Comparison of ENCODE assay signal across 9 cellular contexts in genomic region chr9:137026828-137027227, GRCh38. TPM values are rescaled to one million over a fixed set of nuclear protein-coding genes. Genes with fewer than 3 reads are reported as not detected.
DNase-seq lines count a peak whose midpoint lies in the region; ATAC-seq, FAIRE-seq and TF ChIP-seq lines count a peak whose summit lies in the region.
"Had no signal": no experiment of that assay in that cellular context is flagged by ENCODE, and none has a peak within 500 bp of the region (broad histone marks: within the 10 kb centered on the region; RNA-seq: fewer than 3 reads in every experiment).

No MANE protein-coding gene starts in this region.

- CTCF ChIA-PET in BJ (lab: Yijun Ruan, JAX) = interaction anchor here (0.7 to 10.7 kb wide), 10 partner anchors 9 to 238 kb away, joined by 3 to 50 read pairs (median 3); partner anchors contain the start of genes AJM1, CLIC3 and SAPCD2

- no peak overlapping the region for H3K9ac ChIP-seq in neural progenitor cell

- H3K4me3 ChIP-seq in BJ (ENCODE audit: low read depth, low read length) (peak overlapping the region; percentile 64), HFF-Myc (replicated peaks; ENCODE audit: low read depth, low read length) (peak overlapping the region; percentile 57), neural progenitor cell (no peak overlapping the region), small intestine (ENCODE audit: low read depth in 1 of 2, low read length in 2 of 2) (no peak overlapping the region)

- POLR2A ChIA-PET in BJ (lab: Charles Lee) = no interaction called here

- no peak for FAIRE-seq in small intestine (lab: Jason Lieb, UNC)

- WGBS in small intestine, 3 donors = 57 to 83% (median 78%) methylated on average over 4 of the region's 4 CpGs

- TF ChIP-seq CTCF in BJ (IDR thresholded peaks at IDR 0.05; ENCODE audit: insufficient read depth, low read depth, low read length) = no peak
- no peak for TF ChIP-seq CTCF in HFF-Myc (IDR thresholded peaks at IDR 0.05; ENCODE audit: low read depth, low read length, missing control alignments)
- TF ChIP-seq CTCF in chondrocyte (IDR thresholded peaks at IDR 0.05) = no peak
- no peak for TF ChIP-seq CTCF in neural progenitor cell (IDR thresholded peaks at IDR 0.05)

- peaks cover 30% of the 10 kb centered on the region for H3F3A ChIP-seq in neural progenitor cell (ENCODE audit: low read depth)

- peak overlapping the region; percentile 74 for H3K4me3 Mint-ChIP-seq in chondrocyte (ENCODE audit: unreplicated experiment)
- H3K4me3 Mint-ChIP-seq in neural progenitor cell = peak overlapping the region; percentile 91

- H3K27ac ChIP-seq in neural progenitor cell = no peak overlapping the region
- no peak overlapping the region for H3K27ac ChIP-seq in small intestine (ENCODE audit: low read depth in 1 of 2, low read length in 1 of 2)

- peak overlapping the region; percentile 99 for H3K4me2 ChIP-seq in neural progenitor cell

- ATAC-seq in HG02798 (IDR thresholded peaks at IDR 0.05; ENCODE audit: poor library complexity, unreplicated experiment) (no peak), HG02973 (IDR thresholded peaks at IDR 0.05; ENCODE audit: unreplicated experiment) (no peak)

- H3K27me3 Mint-ChIP-seq in chondrocyte (ENCODE audit: low read depth) (no peaks in the 10 kb centered on the region), neural progenitor cell (ENCODE audit: insufficient read depth, low read depth) (peaks cover 3% of the 10 kb centered on the region)

- no peak overlapping the region for H2AFZ ChIP-seq in neural progenitor cell (replicated peaks)

- H3K9me3 ChIP-seq in neural progenitor cell (ENCODE audit: low read depth) = no peaks in the 10 kb centered on the region
- no peaks in the 10 kb centered on the region for H3K9me3 ChIP-seq in small intestine (ENCODE audit: control insufficient read depth, low read depth)
- H3K9me3 ChIP-seq: Peyer's patch had no signal

- no peaks in the 10 kb centered on the region for H3K9me3 Mint-ChIP-seq in chondrocyte (ENCODE audit: low read depth)
- no peaks in the 10 kb centered on the region for H3K9me3 Mint-ChIP-seq in neural progenitor cell

- H3K36me3 Mint-ChIP-seq in chondrocyte (ENCODE audit: low read depth) = no peaks in the 10 kb centered on the region
- H3K36me3 Mint-ChIP-seq in neural progenitor cell = no peaks in the 10 kb centered on the region

- H3K79me2 ChIP-seq in neural progenitor cell (ENCODE audit: low read depth) = no peaks in the 10 kb centered on the region

- H3K27me3 ChIP-seq in BJ (ENCODE audit: control insufficient read depth, insufficient read depth, low read length) (no peaks in the 10 kb centered on the region), neural progenitor cell (peaks cover 24% of the 10 kb centered on the region), small intestine (ENCODE audit: control insufficient read depth in 2 of 2, insufficient read depth in 2 of 2, low read length in 2 of 2) (no peaks in the 10 kb centered on the region)
- H3K27me3 ChIP-seq: Peyer's patch had no signal

- H3K36me3 ChIP-seq in BJ (ENCODE audit: control insufficient read depth, insufficient read depth, low read length) = no peaks in the 10 kb centered on the region; the same call in 1 of the 2 replicates
- H3K36me3 ChIP-seq in neural progenitor cell = no peaks in the 10 kb centered on the region
- no peaks in the 10 kb centered on the region for H3K36me3 ChIP-seq in small intestine (ENCODE audit: control insufficient read depth in 2 of 2, insufficient read depth in 2 of 2, low read length in 2 of 2)
- H3K36me3 ChIP-seq: Peyer's patch had no signal

- H3K4me1 Mint-ChIP-seq in chondrocyte (ENCODE audit: low read depth) = peaks cover 7% of the 10 kb centered on the region
- peaks cover 12% of the 10 kb centered on the region for H3K4me1 Mint-ChIP-seq in neural progenitor cell

- DNase-seq in BJ (ENCODE audit: low read depth) (no peak), HFF-Myc (ENCODE audit: extremely low read depth, low read depth) (no peak), chondrocyte (ENCODE audit: low spot score) (no peak), neural progenitor cell (ENCODE audit: low spot score) (no peak), small intestine (no peak), T1000 (lab: John Stamatoyannopoulos, UW) (no peak)
- DNase-seq: Peyer's patch had no signal

- peaks cover 13% of the 10 kb centered on the region for H4K20me1 ChIP-seq in neural progenitor cell (ENCODE audit: low read depth)

- H3K27ac Mint-ChIP-seq in chondrocyte (ENCODE audit: unreplicated experiment) (no peak overlapping the region), neural progenitor cell (no peak overlapping the region)

- H3K4me1 ChIP-seq in neural progenitor cell = peaks cover 24% of the 10 kb centered on the region
- H3K4me1 ChIP-seq in small intestine (ENCODE audit: control insufficient read depth in 2 of 2, insufficient read depth in 1 of 2, low read depth in 1 of 2, low read length in 1 of 2) = peaks cover 0 to 2% of the 10 kb centered on the region in 2 donors

RNA-seq across cellular contexts. Expression of gene ABCA2, which starts 1.2 kb away (rescaled TPM):
- 8.7 and 16.0 TPM in 2 replicates for polyA plus RNA-seq in BJ (2011; rRNA removed)
- polyA minus RNA-seq in BJ (2011; rRNA and poly(A)+ RNA removed) = 17.2 and 28.5 TPM in 2 replicates
- 55.3 to 62.4 TPM (median 59.1 TPM) in 3 replicates for total RNA-seq in chondrocyte
- total RNA-seq in neural progenitor cell (ENCODE audit: low replicate concordance) = 2.7 and 19.7 TPM in 2 replicates
- 10 to 100 TPM in 1 of 3 donors, 1 to 10 TPM in 2; 3.4 to 11.2 (median 6.5) TPM for polyA plus RNA-seq in small intestine

RNA-seq across cellular contexts. Expression of gene FUT7, which starts 5.1 kb away (rescaled TPM):
- not detected in 2 replicates for polyA plus RNA-seq in BJ (2011; rRNA removed)
- not detected in 2 replicates for polyA minus RNA-seq in BJ (2011; rRNA and poly(A)+ RNA removed)
- not detected in 3 replicates for total RNA-seq in chondrocyte
- total RNA-seq in neural progenitor cell (ENCODE audit: low replicate concordance) = not detected in 2 replicates
- polyA plus RNA-seq in small intestine = under 1 TPM in 1 of 3 donors, not detected in 2; 0.09 TPM
- total RNA-seq: Peyer's patch had no signal

RNA-seq across cellular contexts. Expression of gene NPDC1, which starts 19.1 kb away (rescaled TPM):
- 21.8 and 31.9 TPM in 2 replicates for polyA plus RNA-seq in BJ (2011; rRNA removed)
- 8.2 and 13.4 TPM in 2 replicates for polyA minus RNA-seq in BJ (2011; rRNA and poly(A)+ RNA removed)
- 88.1 to 90.8 TPM (median 88.7 TPM) in 3 replicates for total RNA-seq in chondrocyte
- 3.8 and 31.3 TPM in 2 replicates for total RNA-seq in neural progenitor cell (ENCODE audit: low replicate concordance)
- polyA plus RNA-seq in small intestine = 10 to 100 TPM; 18.3 to 84.6 (median 32.7) TPM

RNA-seq across cellular contexts. Expression of gene ENTPD2, which starts 27.0 kb away (rescaled TPM):
- not detected in 2 replicates for polyA plus RNA-seq in BJ (2011; rRNA removed)
- polyA minus RNA-seq in BJ (2011; rRNA and poly(A)+ RNA removed) = not detected in 2 replicates
- 0.15 TPM in 1 of 3 replicates, not detected in the others for total RNA-seq in chondrocyte
- not detected in 2 replicates for total RNA-seq in neural progenitor cell (ENCODE audit: low replicate concordance)
- 10 to 100 TPM in 2 of 3 donors, 1 to 10 TPM in 1; 5.5 to 16.5 (median 11.0) TPM for polyA plus RNA-seq in small intestine

RNA-seq across cellular contexts. Expression of gene CLIC3, which starts 30.5 kb away (rescaled TPM):
- 3.9 and 4.0 TPM in 2 replicates for polyA plus RNA-seq in BJ (2011; rRNA removed)
- polyA minus RNA-seq in BJ (2011; rRNA and poly(A)+ RNA removed) = 0.47 and 0.51 TPM in 2 replicates
- total RNA-seq in chondrocyte = 4.9 to 5.5 TPM in 2 of 3 replicates, not detected in the other
- not detected in 2 replicates for total RNA-seq in neural progenitor cell (ENCODE audit: low replicate concordance)
- 1 to 10 TPM in 2 of 3 donors, not detected in 1; 1.4 to 6.2 TPM for polyA plus RNA-seq in small intestine

Comparison
In these comparisons a context has a peak if more than half of its experiments do, and no peak if none do; other contexts are left out.
1. H3K4me3 ChIP-seq: peak in BJ (single experiment) and HFF-Myc (single experiment); none in neural progenitor cell (single experiment) and small intestine (0 of 2).